10 cellular contexts compared by ENCODE assay signal in genomic region chr2:48332286-48332685, GRCh38. TPM values are rescaled to one million over a fixed set of nuclear protein-coding genes. Genes with fewer than 3 reads are reported as not detected.
DNase-seq lines count a peak whose midpoint lies in the region; ATAC-seq and TF ChIP-seq lines count a peak whose summit lies in the region.
"Had no signal": no experiment of that assay in that cellular context is flagged by ENCODE, and none has a peak within 500 bp of the region (broad histone marks: within the 10 kb centered on the region; RNA-seq: fewer than 3 reads in every experiment).

No MANE protein-coding gene starts in this region.

- peaks cover 12% of the 10 kb centered on the region; the same call in 1 of the 2 replicates for H4K20me1 ChIP-seq in GM23338 (replicated peaks; ENCODE audit: insufficient read depth)

- no peaks in the 10 kb centered on the region for H3F3A ChIP-seq in GM23338 (replicated peaks; ENCODE audit: low read depth)

- CTCF ChIA-PET in activated B cell treated with CpG ODN at 0.5 μM for 24 hours (lab: Charles Lee): no interaction called here

- peaks cover 51% of the 10 kb centered on the region for H3K4me1 Mint-ChIP-seq in activated B cell treated with CpG ODN at 0.5 μM for 24 hours
- peaks cover 26 to 40% (median 33%) of the 10 kb centered on the region in 3 donors for H3K4me1 Mint-ChIP-seq in naive B cell
- peaks cover 37% of the 10 kb centered on the region for H3K4me1 Mint-ChIP-seq in GM23338
- peaks cover 21% of the 10 kb centered on the region for H3K4me1 Mint-ChIP-seq in activated T-helper 17 cell treated with anti-CD3 and anti-CD28 coated beads, Interleukin-2, amount 50 U/mL, for 72 hours

- intact Hi-C loops in activated B cell treated with CpG ODN at 0.5 μM for 24 hours (cut with micrococcal nuclease): loop anchor here (2.0 kb wide), 1 partner anchor 21 kb away; no protein-coding TSS in a partner anchor
- intact Hi-C loops in esophagus squamous epithelium (cut with DNase I): no loop called here

- POLR2A ChIA-PET in activated B cell treated with CpG ODN at 0.5 μM for 24 hours (lab: Charles Lee): interaction anchor here (1.3 kb wide), 1 partner anchor 9 kb away, joined by 5 read pairs; no protein-coding TSS in a partner anchor

- no peak overlapping the region for H3K4me3 ChIP-seq in HL-60 (replicated peaks; ENCODE audit: insufficient read depth, low read length)
- H3K4me3 ChIP-seq in esophagus squamous epithelium: no peak overlapping the region
- no peak overlapping the region for H3K4me3 ChIP-seq in GM23338

- H3K9me3 ChIP-seq in esophagus squamous epithelium: no peaks in the 10 kb centered on the region

- peak overlapping the region; percentile 76 for H3K27ac Mint-ChIP-seq in activated B cell treated with CpG ODN at 0.5 μM for 24 hours
- H3K27ac Mint-ChIP-seq in naive B cell: peak overlapping the region in 3 of 6 donors; percentile 60 to 85 (median 81)
- no peak overlapping the region for H3K27ac Mint-ChIP-seq in GM23338
- no peak overlapping the region for H3K27ac Mint-ChIP-seq in activated T-helper 17 cell treated with anti-CD3 and anti-CD28 coated beads, Interleukin-2, amount 50 U/mL, for 72 hours

- peak; percentile 65 to 81 for DNase-seq in HL-60 (ENCODE audit: low read depth in 1 of 2, low spot score in 1 of 2)
- DNase-seq in activated B cell treated with CpG ODN at 0.5 μM for 24 hours: no peak
- peak; percentile 54 for DNase-seq in naive B cell
- DNase-seq in esophagus squamous epithelium (lab: John Stamatoyannopoulos, UW): no peak
- DNase-seq in GM23338 (ENCODE audit: low spot score): no peak
- DNase-seq in kidney tubule cell (ENCODE audit: low spot score): no peak
- DNase-seq: activated T-cell treated with anti-CD3 and anti-CD28 coated beads, Interleukin-2, amount 50 U/mL, for 4 hours had no signal

- no peaks in the 10 kb centered on the region for H3K27me3 ChIP-seq in HL-60 (ENCODE audit: insufficient read depth, poor library complexity, severe bottlenecking)
- no peaks in the 10 kb centered on the region for H3K27me3 ChIP-seq in esophagus squamous epithelium
- no peaks in the 10 kb centered on the region for H3K27me3 ChIP-seq in GM23338 (ENCODE audit: insufficient read depth)

- H3K4me2 ChIP-seq in GM23338: no peak overlapping the region

- H2AFZ ChIP-seq in GM23338: no peak overlapping the region

- H3K4me3 Mint-ChIP-seq in activated B cell treated with CpG ODN at 0.5 μM for 24 hours (no peak overlapping the region), naive B cell (peak overlapping the region in 1 of 8 donors; percentile 37), GM23338 (no peak overlapping the region)
- no peak overlapping the region for H3K4me3 Mint-ChIP-seq in activated T-helper 17 cell treated with anti-CD3 and anti-CD28 coated beads, Interleukin-2, amount 50 U/mL, for 72 hours
- H3K4me3 Mint-ChIP-seq: activated T-cell treated with anti-CD3 and anti-CD28 coated beads, Interleukin-2, amount 50 U/mL, for 4 hours had no signal

- H3K9me3 Mint-ChIP-seq in activated B cell treated with CpG ODN at 0.5 μM for 24 hours: no peaks in the 10 kb centered on the region
- H3K9me3 Mint-ChIP-seq in naive B cell: no peaks in the 10 kb centered on the region
- H3K9me3 Mint-ChIP-seq in GM23338: no peaks in the 10 kb centered on the region
- H3K9me3 Mint-ChIP-seq in activated T-helper 17 cell treated with anti-CD3 and anti-CD28 coated beads, Interleukin-2, amount 50 U/mL, for 72 hours: no peaks in the 10 kb centered on the region
- H3K9me3 Mint-ChIP-seq: activated T-cell treated with anti-CD3 and anti-CD28 coated beads, Interleukin-2, amount 50 U/mL, for 4 hours had no signal

- H3K27me3 Mint-ChIP-seq in activated B cell treated with CpG ODN at 0.5 μM for 24 hours (no peaks in the 10 kb centered on the region), naive B cell (no peaks in the 10 kb centered on the region), GM23338 (ENCODE audit: insufficient read depth, low read depth, poor library complexity) (no peaks in the 10 kb centered on the region)
- no peaks in the 10 kb centered on the region for H3K27me3 Mint-ChIP-seq in activated T-helper 17 cell treated with anti-CD3 and anti-CD28 coated beads, Interleukin-2, amount 50 U/mL, for 72 hours

- no peak overlapping the region for H3K27ac ChIP-seq in HL-60 (replicated peaks)
- no peak overlapping the region for H3K27ac ChIP-seq in esophagus squamous epithelium
- H3K27ac ChIP-seq in GM23338 (ENCODE audit: low read depth): no peak overlapping the region

- no peaks in the 10 kb centered on the region for H3K9me2 ChIP-seq in GM23338 (ENCODE audit: insufficient read depth)

- H3K79me2 ChIP-seq in GM23338 (replicated peaks; ENCODE audit: insufficient read depth): peaks cover 98% of the 10 kb centered on the region

- no peak for TF ChIP-seq POLR2A in esophagus squamous epithelium (IDR thresholded peaks at IDR 0.05)

- H3K36me3 Mint-ChIP-seq in activated B cell treated with CpG ODN at 0.5 μM for 24 hours (ENCODE audit: low read depth) (peaks cover 7% of the 10 kb centered on the region), naive B cell (no peaks in the 10 kb centered on the region), GM23338 (ENCODE audit: low read depth) (peaks cover 11% of the 10 kb centered on the region; the same call in 2 of the 3 replicates)
- peaks cover 47% of the 10 kb centered on the region for H3K36me3 Mint-ChIP-seq in activated T-helper 17 cell treated with anti-CD3 and anti-CD28 coated beads, Interleukin-2, amount 50 U/mL, for 72 hours (ENCODE audit: low read depth)

- TF ChIP-seq CTCF in HL-60 (IDR thresholded peaks at IDR 0.05; ENCODE audit: insufficient read depth, low read length): no peak
- TF ChIP-seq CTCF in activated B cell treated with CpG ODN at 0.5 μM for 24 hours (IDR thresholded peaks at IDR 0.05): no peak
- no peak for TF ChIP-seq CTCF in esophagus squamous epithelium (IDR thresholded peaks at IDR 0.05)
- TF ChIP-seq CTCF in GM23338 (conservative IDR thresholded peaks at IDR 0.05; ENCODE audit: low read depth in 2 of 2): no peak

- H3K4me1 ChIP-seq in esophagus squamous epithelium: peaks cover 0 to 28% (median 0%) of the 10 kb centered on the region in 3 donors
- peaks cover 20% of the 10 kb centered on the region for H3K4me1 ChIP-seq in GM23338 (ENCODE audit: insufficient read depth)

- 33 to 39% methylated on average over 5 of the region's 5 CpGs for WGBS in esophagus squamous epithelium, 2 donors

- H3K36me3 ChIP-seq in esophagus squamous epithelium: no peaks in the 10 kb centered on the region
- H3K36me3 ChIP-seq in GM23338 (ENCODE audit: insufficient read depth): no peaks in the 10 kb centered on the region

- peak; percentile 43 for ATAC-seq in GM18861 (IDR thresholded peaks at IDR 0.05; ENCODE audit: unreplicated experiment)
- ATAC-seq in activated B cell treated with CpG ODN at 0.5 μM for 24 hours (ENCODE audit: low read depth): peak; percentile 83
- peak; percentile 95 to 98 for ATAC-seq in naive B cell (ENCODE audit: low read depth in 2 of 2)
- no peak for ATAC-seq in GM23338
- ATAC-seq in activated T-helper 17 cell treated with anti-CD3 and anti-CD28 coated beads, Interleukin-2, amount 50 U/mL, for 72 hours (replicated peaks): no peak
- ATAC-seq: activated T-cell treated with anti-CD3 and anti-CD28 coated beads, Interleukin-2, amount 50 U/mL, for 4 hours; Panc1 had no signal

RNA-seq across cellular contexts. Expression of gene FOXN2, which starts 17.8 kb away (rescaled TPM):
- 35.0 and 36.0 TPM in 2 replicates for total RNA-seq in activated B cell treated with CpG ODN at 0.5 μM for 24 hours
- 10 to 100 TPM; 14.6 to 57.6 (median 50.1) TPM for polyA plus RNA-seq in naive B cell (ENCODE audit: low read depth in 6 of 6)
- 10 to 100 TPM in 3 of 4 donors, 1 to 10 TPM in 1; 8.2 to 23.1 (median 17.7) TPM for total RNA-seq in esophagus squamous epithelium
- total RNA-seq in GM23338 (2014; rRNA removed; shearing (Covaris generic)): 39.0 and 44.5 TPM in 2 replicates
- 25.2 and 30.1 TPM in 2 replicates for polyA plus RNA-seq in GM23338 (2016; fragmentation: Nextera tagmentation; extraction: Ambion mirVana)
- 10 to 100 TPM; 45.2 to 48.5 TPM for total RNA-seq in activated T-helper 17 cell treated with anti-CD3 and anti-CD28 coated beads, Interleukin-2, amount 50 U/mL, for 72 hours

Comparison
In these comparisons a context has a peak if more than half of its experiments do, and no peak if none do; other contexts are left out.
1. ATAC-seq: peak in GM18861 (single experiment), activated B cell treated with CpG ODN at 0.5 μM for 24 hours (single experiment) and naive B cell (2 of 2); none in GM23338 (single experiment) and activated T-helper 17 cell treated with anti-CD3 and anti-CD28 coated beads, Interleukin-2, amount 50 U/mL, for 72 hours (single experiment).
2. DNase-seq: peak in HL-60 (2 of 2) and naive B cell (single experiment); none in activated B cell treated with CpG ODN at 0.5 μM for 24 hours (single experiment), esophagus squamous epithelium (single experiment), GM23338 (single experiment) and kidney tubule cell (single experiment).